ENCODE assay signal across 1 cellular context in the genomic region with DNA sequence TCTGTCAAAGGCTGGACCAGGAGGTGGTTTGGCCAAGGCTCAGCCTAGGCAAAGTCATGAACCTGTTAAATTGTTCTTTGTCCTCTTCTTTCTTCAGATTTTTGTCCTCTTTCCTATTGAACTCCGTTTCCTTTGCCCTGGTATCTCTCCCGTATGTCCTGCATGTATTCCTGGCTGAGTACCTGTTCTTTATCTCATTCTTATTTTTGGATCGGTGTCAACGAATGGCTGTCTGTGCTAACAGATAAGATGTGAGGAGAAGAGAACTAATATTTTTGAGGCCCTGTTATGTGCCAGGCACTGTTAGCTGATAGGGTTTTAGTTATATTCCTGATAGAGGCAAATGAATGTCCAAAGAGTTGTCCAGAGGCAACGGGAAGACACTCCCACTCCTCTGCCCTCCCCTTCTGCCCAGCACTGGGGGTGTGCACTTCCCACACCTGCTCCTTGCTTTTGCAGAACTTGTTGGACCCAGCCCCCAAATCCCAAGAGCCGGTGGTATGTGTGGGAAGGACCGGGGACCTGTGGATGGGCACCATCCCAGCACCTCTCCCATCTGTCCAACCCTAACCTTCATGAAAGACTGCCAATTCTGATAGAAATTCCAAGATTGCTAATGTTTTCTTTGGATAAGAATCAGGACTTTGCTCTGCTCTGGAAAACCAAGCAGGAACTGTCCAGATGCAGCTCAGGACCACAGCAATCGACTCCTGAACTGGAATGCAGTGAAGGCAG.
TF ChIP-seq lines count a peak whose summit lies in the region.

No MANE protein-coding gene starts in this region.

TF ChIP-seq in H1, 55 proteins besides CTCF, POLR2A, EP300 and RAD21:
- TF ChIP-seq ATF3 (IDR thresholded peaks at IDR 0.05; ENCODE audit: insufficient read depth, low read depth, low read length) = no peak
- TF ChIP-seq EZH2 (IDR thresholded peaks at IDR 0.05; ENCODE audit: low read depth, low read length, severe bottlenecking) = no peak
- no peak for TF ChIP-seq HDAC2 (IDR thresholded peaks at IDR 0.05; ENCODE audit: borderline replicate concordance in 1 of 2, low read depth in 2 of 2, low read length in 2 of 2)
- no peak for TF ChIP-seq BACH1 (IDR thresholded peaks at IDR 0.05; ENCODE audit: low read length)
- no peak for TF ChIP-seq MAX (IDR thresholded peaks at IDR 0.05)
- TF ChIP-seq ASH2L (IDR thresholded peaks at IDR 0.05; ENCODE audit: low read length) = no peak
- TF ChIP-seq CHD7 (IDR thresholded peaks at IDR 0.05; ENCODE audit: insufficient replicate concordance, low read length) = no peak
- TF ChIP-seq EGR1 (IDR thresholded peaks at IDR 0.05; ENCODE audit: borderline replicate concordance, low read depth, low read length) = no peak
- TF ChIP-seq JUND (IDR thresholded peaks at IDR 0.05; ENCODE audit: low read length) = no peak
- no peak for TF ChIP-seq SIRT6 (IDR thresholded peaks at IDR 0.05; ENCODE audit: low read length)
- no peak for TF ChIP-seq E2F6 (IDR thresholded peaks at IDR 0.05)
- no peak for TF ChIP-seq POU5F1 (IDR thresholded peaks at IDR 0.05; ENCODE audit: low read depth, low read length)
- no peak for TF ChIP-seq YY1 (IDR thresholded peaks at IDR 0.05; ENCODE audit: low read depth, low read length)
- TF ChIP-seq FOSL1 (IDR thresholded peaks at IDR 0.05; ENCODE audit: insufficient read depth, low read depth, low read length) = no peak
- TF ChIP-seq TEAD4 (IDR thresholded peaks at IDR 0.05; ENCODE audit: low read depth, low read length) = no peak
- no peak for TF ChIP-seq RXRA (IDR thresholded peaks at IDR 0.05; ENCODE audit: insufficient read depth, low read depth, low read length)
- no peak for TF ChIP-seq TAF7 (optimal IDR thresholded peaks at IDR 0.05; ENCODE audit: borderline replicate concordance, low read depth, low read length)
- no peak for TF ChIP-seq GABPA (IDR thresholded peaks at IDR 0.05; ENCODE audit: borderline replicate concordance, insufficient read depth, low read length)
- no peak for TF ChIP-seq KDM5A (IDR thresholded peaks at IDR 0.05; ENCODE audit: low read length)
